Comparison of ENCODE assay signal across 8 cellular contexts in genomic region chr5:133051547-133052316, GRCh38. TPM values are rescaled to one million over a fixed set of nuclear protein-coding genes. Genes with fewer than 3 reads are reported as not detected.
DNase-seq lines count a peak whose midpoint lies in the region; ATAC-seq, FAIRE-seq and TF ChIP-seq lines count a peak whose summit lies in the region.

TSS of gene HSPA4 (plus strand) at chr5:133052013. CDS start at chr5:133052251, 238 bp downstream.

- ATAC-seq in GM18499 (IDR thresholded peaks at IDR 0.05; ENCODE audit: insufficient read depth, unreplicated experiment): peak; percentile 79
- peak; percentile 81 for ATAC-seq in HG02943 (IDR thresholded peaks at IDR 0.05; ENCODE audit: low read depth, unreplicated experiment)
- ATAC-seq in psoas muscle: peak; percentile 91 to 92 (median 92)

- H3K27me3 ChIP-seq in right atrium auricular region (no peaks in the 10 kb centered on the region), psoas muscle (ENCODE audit: insufficient read depth in 3 of 3, low read length in 2 of 3) (no peaks in the 10 kb centered on the region)

- peak within 1 kb of the TSS; percentile 97 to 100 for H3K27ac ChIP-seq in right atrium auricular region
- peak within 1 kb of the TSS; percentile 100 for H3K27ac ChIP-seq in psoas muscle

- H3K4me1 ChIP-seq in right atrium auricular region (peaks cover 0 to 50% of the 10 kb centered on the region in 2 donors), psoas muscle (peaks cover 39% of the 10 kb centered on the region)

- no peak for TF ChIP-seq CTCF in right atrium auricular region (IDR thresholded peaks at IDR 0.05)
- TF ChIP-seq CTCF in psoas muscle (IDR thresholded peaks at IDR 0.05): no peak

- DNase-seq in NCI-H187 treated with DMSO at 0.1 percent for 48 hours (lab: John Stamatoyannopoulos, UW) (peak; percentile 74), anterior cingulate cortex (lab: John Stamatoyannopoulos, UW) (peak; percentile 65 to 99 (median 96)), right atrium auricular region (ENCODE audit: low spot score) (peak; percentile 98), psoas muscle (peak; percentile 97 to 98), urothelium cell line (ENCODE audit: low spot score) (peak; percentile 100)

- 0 to 1% (median 0%) methylated on average over 63 to 68 of the region's 68 CpGs for WGBS in psoas muscle, 3 donors

- H3K9me3 ChIP-seq in right atrium auricular region: no peaks in the 10 kb centered on the region
- no peaks in the 10 kb centered on the region for H3K9me3 ChIP-seq in psoas muscle

- intact Hi-C loops in T-helper 2 cell treated with Interferon-gamma antibody and Interleukin-4, amounts not matched to agents 100 ng/mL and 5 ng/mL, for 36 hours (cut with micrococcal nuclease): loop anchor here (1.0 to 5.0 kb wide), 4 partner anchors 25 to 1176 kb away; partner anchors contain the start of genes AFF4, GDF9, PPP2CA and UQCRQ
- intact Hi-C loops in psoas muscle (cut with DNase I): loop anchor here in 1 of 2 donors (5.0 kb wide), 1 partner anchor 89 kb away; the partner anchor contains the start of gene AFF4

- H3K4me3 ChIP-seq in right atrium auricular region (peak within 1 kb of the TSS; percentile 76 to 93), psoas muscle (peak within 1 kb of the TSS; percentile 98)

- FAIRE-seq in urothelium cell line (lab: Jason Lieb, UNC): peak; percentile 42

- H3K36me3 ChIP-seq in right atrium auricular region (no peaks in the 10 kb centered on the region), psoas muscle (ENCODE audit: insufficient read depth in 1 of 2, low read depth in 1 of 2) (no peaks in the 10 kb centered on the region)

RNA-seq across cellular contexts. Expression of gene HSPA4, which starts in this region (rescaled TPM):
- 115 and 117 TPM in 2 replicates for total RNA-seq in T-helper 2 cell treated with Interferon-gamma antibody and Interleukin-4, amounts not matched to agents 100 ng/mL and 5 ng/mL, for 36 hours
- total RNA-seq in right atrium auricular region: 10 to 100 TPM; 50.4 to 56.3 TPM
- total RNA-seq in psoas muscle: 100 to 1,000 TPM; 108 to 154 (median 130) TPM
- 10 to 100 TPM; 41.2 to 86.8 (median 50.6) TPM for polyA plus RNA-seq in psoas muscle

Comparison
In these comparisons a context has a peak if more than half of its experiments do, and no peak if none do; other contexts are left out.
1. Peak in every context shown above with its lines: DNase-seq, ATAC-seq, H3K4me3 ChIP-seq and H3K27ac ChIP-seq.